Comparison of ENCODE assay signal across 12 cellular contexts in the genomic region with DNA sequence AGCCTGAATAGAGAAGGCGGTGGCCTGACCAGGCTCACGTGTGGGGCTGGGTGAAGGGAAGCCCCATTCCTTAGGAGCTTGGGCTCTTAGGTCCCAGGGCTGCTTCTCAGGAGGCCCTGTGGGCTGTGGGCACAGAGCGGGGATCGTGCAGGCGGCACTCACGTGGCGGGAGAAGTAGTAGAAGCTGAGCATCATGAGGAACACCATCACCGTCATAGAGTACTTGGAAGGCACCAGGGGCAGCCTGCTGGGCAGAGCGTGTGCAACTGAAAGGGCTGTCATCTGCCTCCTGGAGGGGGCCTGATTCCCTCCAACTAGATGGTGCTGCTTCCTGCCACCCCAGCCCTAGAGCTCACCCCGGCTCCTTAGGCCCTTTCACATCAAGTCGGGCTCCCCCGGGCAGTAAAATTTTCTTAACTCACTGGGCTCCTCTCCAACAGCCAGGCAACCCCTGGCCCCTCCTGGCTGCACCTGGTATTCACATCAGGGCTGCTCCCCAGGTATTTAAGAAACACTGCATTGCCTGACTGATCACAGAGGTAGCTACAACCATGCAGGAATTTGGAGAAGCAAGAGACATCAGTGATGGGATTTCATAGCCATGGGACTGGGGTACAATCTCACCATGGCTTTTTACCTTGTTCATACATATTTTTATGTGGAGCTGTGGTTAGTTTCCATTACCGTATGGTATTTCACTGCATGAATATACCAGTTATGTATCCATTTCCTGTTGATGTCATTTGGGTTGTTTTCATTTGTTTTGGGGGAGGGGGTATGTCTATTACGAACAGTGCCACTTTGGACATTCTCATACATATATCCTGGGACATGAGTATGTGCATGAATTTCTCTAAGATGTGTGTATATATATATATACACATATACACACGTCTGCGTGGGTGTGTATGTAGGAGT. TPM values are rescaled to one million over a fixed set of nuclear protein-coding genes. Genes with fewer than 3 reads are reported as not detected.
DNase-seq lines count a peak whose midpoint lies in the region; ATAC-seq and TF ChIP-seq lines count a peak whose summit lies in the region.
"Had no signal": no experiment of that assay in that cellular context is flagged by ENCODE, and none has a peak within 500 bp of the region (broad histone marks: within the 10 kb centered on the region; RNA-seq: fewer than 3 reads in every experiment).

No MANE protein-coding gene starts in this region.

- ATAC-seq in activated CD4-positive, CD25-positive, alpha-beta regulatory T cell treated with anti-CD3 and anti-CD28 coated beads, Interleukin-2, amount 50 U/mL, for 24 hours = peak; percentile 27 to 55
- ATAC-seq in stimulated activated naive B cell treated with anti-CD40 and anti-IgM and Interleukin-4, amounts not matched to agents 10 μg/mL and 1 μg/mL and 100 μg/mL, for 72 hours (replicated peaks) = no peak
- ATAC-seq in GM21825 (IDR thresholded peaks at IDR 0.05; ENCODE audit: unreplicated experiment) = no peak

- in situ Hi-C loops in SK-MEL-5 (cut with HindIII; ENCODE audit: low pct_unique_long_range_greater_than_20kb, low sequenced_read_pairs) = no loop called here

- no peak for TF ChIP-seq CTCF in endothelial cell (IDR thresholded peaks at IDR 0.05; ENCODE audit: unreplicated experiment)

- peaks cover 24% of the 10 kb centered on the region for H3K4me1 Mint-ChIP-seq in endothelial cell (ENCODE audit: unreplicated experiment)
- peaks cover 13 to 20% of the 10 kb centered on the region in 2 donors for H3K4me1 Mint-ChIP-seq in stimulated activated naive B cell treated with anti-CD40 and anti-IgM and Interleukin-4, amounts not matched to agents 10 μg/mL and 1 μg/mL and 100 μg/mL, for 72 hours

- H3K9me3 Mint-ChIP-seq in endothelial cell (ENCODE audit: unreplicated experiment) = no peaks in the 10 kb centered on the region
- H3K9me3 Mint-ChIP-seq in stimulated activated naive B cell treated with anti-CD40 and anti-IgM and Interleukin-4, amounts not matched to agents 10 μg/mL and 1 μg/mL and 100 μg/mL, for 72 hours = peaks cover 0 to 2% of the 10 kb centered on the region in 2 donors
- H3K9me3 Mint-ChIP-seq: mesothelial cell of epicardium had no signal

- H3K4me3 Mint-ChIP-seq in endothelial cell (ENCODE audit: unreplicated experiment) = no peak overlapping the region
- no peak overlapping the region for H3K4me3 Mint-ChIP-seq in stimulated activated naive B cell treated with anti-CD40 and anti-IgM and Interleukin-4, amounts not matched to agents 10 μg/mL and 1 μg/mL and 100 μg/mL, for 72 hours
- H3K4me3 Mint-ChIP-seq: mesothelial cell of epicardium had no signal

- peaks cover 32% of the 10 kb centered on the region for H3K36me3 Mint-ChIP-seq in endothelial cell (ENCODE audit: low read depth, unreplicated experiment)
- peaks cover 39 to 74% of the 10 kb centered on the region in 2 donors for H3K36me3 Mint-ChIP-seq in stimulated activated naive B cell treated with anti-CD40 and anti-IgM and Interleukin-4, amounts not matched to agents 10 μg/mL and 1 μg/mL and 100 μg/mL, for 72 hours

- DNase-seq in activated CD4-positive, CD25-positive, alpha-beta regulatory T cell treated with anti-CD3 and anti-CD28 coated beads, Interleukin-2, amount 50 U/mL, for 72 hours = no peak
- DNase-seq in SK-MEL-5 (ENCODE audit: low read depth, low spot score) (peak; percentile 53), endothelial cell (ENCODE audit: low spot score) (no peak), GF-D8 (lab: John Stamatoyannopoulos, UW) (no peak), NCI-H1694 (lab: John Stamatoyannopoulos, UW) (no peak)
- no peak for DNase-seq in stimulated activated naive B cell treated with anti-CD40 and anti-IgM and Interleukin-4, amounts not matched to agents 10 μg/mL and 1 μg/mL and 100 μg/mL, for 72 hours
- DNase-seq: amygdala, NCI-H524, T1000 had no signal

- H3K27ac Mint-ChIP-seq in endothelial cell (ENCODE audit: unreplicated experiment) = peak overlapping the region; percentile 90
- peak overlapping the region; percentile 73 for H3K27ac Mint-ChIP-seq in stimulated activated naive B cell treated with anti-CD40 and anti-IgM and Interleukin-4, amounts not matched to agents 10 μg/mL and 1 μg/mL and 100 μg/mL, for 72 hours
- H3K27ac Mint-ChIP-seq: mesothelial cell of epicardium had no signal

- H3K27me3 Mint-ChIP-seq in endothelial cell (ENCODE audit: unreplicated experiment) = peaks cover 10% of the 10 kb centered on the region
- H3K27me3 Mint-ChIP-seq in stimulated activated naive B cell treated with anti-CD40 and anti-IgM and Interleukin-4, amounts not matched to agents 10 μg/mL and 1 μg/mL and 100 μg/mL, for 72 hours = no peaks in the 10 kb centered on the region

RNA-seq across cellular contexts. Expression of a gene that starts 32.9 kb away (rescaled TPM):
- 20.5 and 24.5 TPM in 2 replicates for total RNA-seq in SK-MEL-5 (2014; rRNA removed; shearing (Covaris generic))
- polyA plus RNA-seq in SK-MEL-5 (2015; cell fraction: cytosol; rRNA removed) = 18.7 and 23.6 TPM in 2 replicates
- 46.6 and 55.6 TPM in 2 replicates for polyA plus RNA-seq in SK-MEL-5 (2015; cell fraction: nucleus; rRNA removed)
- total RNA-seq in endothelial cell (ENCODE audit: unreplicated experiment) = 18.7 TPM

RNA-seq across cellular contexts. Expression of a gene that starts 33.0 kb away (rescaled TPM):
- 57.6 and 61.2 TPM in 2 replicates for total RNA-seq in SK-MEL-5 (2014; rRNA removed; shearing (Covaris generic))
- 40.4 and 64.3 TPM in 2 replicates for polyA plus RNA-seq in SK-MEL-5 (2015; cell fraction: cytosol; rRNA removed)
- 5.5 and 11.6 TPM in 2 replicates for polyA plus RNA-seq in SK-MEL-5 (2015; cell fraction: nucleus; rRNA removed)
- 36.0 TPM for total RNA-seq in endothelial cell (ENCODE audit: unreplicated experiment)

Comparison
In these comparisons a context has a peak if more than half of its experiments do, and no peak if none do; other contexts are left out.
1. ATAC-seq: peak in activated CD4-positive, CD25-positive, alpha-beta regulatory T cell treated with anti-CD3 and anti-CD28 coated beads, Interleukin-2, amount 50 U/mL, for 24 hours (2 of 2); none in stimulated activated naive B cell treated with anti-CD40 and anti-IgM and Interleukin-4, amounts not matched to agents 10 μg/mL and 1 μg/mL and 100 μg/mL, for 72 hours (0 of 2) and GM21825 (single experiment).